10 cellular contexts compared by ENCODE assay signal in genomic region chr11:70567680-70568503, GRCh38.
A peak's percentile ranks its signal among the peaks of the same experiment; 100 is the strongest.
DNase-seq lines count a peak whose midpoint lies in the region; ATAC-seq and TF ChIP-seq lines count a peak whose summit lies in the region.
"Had no signal": no experiment of that assay in that cellular context is flagged by ENCODE, and none has a peak within 500 bp of the region (broad histone marks: within the 10 kb centered on the region; RNA-seq: fewer than 3 reads in every experiment).

No MANE protein-coding gene starts in this region.

- H3K27ac ChIP-seq in esophagus muscularis mucosa (replicated peaks in 1 of 4): peak overlapping the region; percentile 40 to 76 (median 64)

- no peaks in the 10 kb centered on the region for H3K9me3 ChIP-seq in esophagus muscularis mucosa

- peak overlapping the region; percentile 62 for H3K27ac Mint-ChIP-seq in neural crest cell (ENCODE audit: unreplicated experiment)
- H3K27ac Mint-ChIP-seq in activated T-helper 17 cell treated with anti-CD3 and anti-CD28 coated beads, Interleukin-2, amount 50 U/mL, for 72 hours: no peak overlapping the region
- H3K27ac Mint-ChIP-seq in activated T-cell treated with anti-CD3 and anti-CD28 coated beads, Interleukin-2, amount 50 U/mL, for 24 hours: no peak overlapping the region

- H3K4me1 Mint-ChIP-seq in neural crest cell: peaks cover 30% of the 10 kb centered on the region
- no peaks in the 10 kb centered on the region for H3K4me1 Mint-ChIP-seq in activated T-helper 17 cell treated with anti-CD3 and anti-CD28 coated beads, Interleukin-2, amount 50 U/mL, for 72 hours
- peaks cover 4% of the 10 kb centered on the region for H3K4me1 Mint-ChIP-seq in activated T-cell treated with anti-CD3 and anti-CD28 coated beads, Interleukin-2, amount 50 U/mL, for 24 hours (ENCODE audit: low read depth)

- ATAC-seq in GM18870 (IDR thresholded peaks at IDR 0.05; ENCODE audit: unreplicated experiment): no peak
- ATAC-seq in activated T-helper 17 cell treated with anti-CD3 and anti-CD28 coated beads, Interleukin-2, amount 50 U/mL, for 72 hours (replicated peaks): no peak

- DNase-seq in AG08395 (ENCODE audit: low spot score) (peak; percentile 62), NOMO-1 treated with DMSO at 0.1 percent for 48 hours (lab: John Stamatoyannopoulos, UW; ENCODE audit: unreplicated experiment) (peak; percentile 55), esophagus muscularis mucosa (ENCODE audit: extremely low spot score) (no peak), neural crest cell (ENCODE audit: low read depth, low spot score) (no peak), DMS53 (lab: John Stamatoyannopoulos, UW) (no peak)
- no peak for DNase-seq in activated T-cell treated with anti-CD3 and anti-CD28 coated beads, Interleukin-2, amount 50 U/mL, for 24 hours
- DNase-seq: activated effector memory CD4-positive, alpha-beta T cell treated with Interleukin-2 at 50 U/mL for 16 hours; DND-41 had no signal

- H3K9me3 Mint-ChIP-seq in neural crest cell: no peaks in the 10 kb centered on the region
- H3K9me3 Mint-ChIP-seq in activated T-helper 17 cell treated with anti-CD3 and anti-CD28 coated beads, Interleukin-2, amount 50 U/mL, for 72 hours: no peaks in the 10 kb centered on the region
- H3K9me3 Mint-ChIP-seq in activated T-cell treated with anti-CD3 and anti-CD28 coated beads, Interleukin-2, amount 50 U/mL, for 24 hours: no peaks in the 10 kb centered on the region

- peaks cover 17 to 21% (median 20%) of the 10 kb centered on the region in 4 donors for H3K4me1 ChIP-seq in esophagus muscularis mucosa

- WGBS in esophagus muscularis mucosa: 31% methylated on average over 21 of the region's 26 CpGs

- H3K4me3 Mint-ChIP-seq in neural crest cell: no peak overlapping the region
- H3K4me3 Mint-ChIP-seq in activated T-helper 17 cell treated with anti-CD3 and anti-CD28 coated beads, Interleukin-2, amount 50 U/mL, for 72 hours: no peak overlapping the region
- no peak overlapping the region for H3K4me3 Mint-ChIP-seq in activated T-cell treated with anti-CD3 and anti-CD28 coated beads, Interleukin-2, amount 50 U/mL, for 24 hours

- H3K27me3 ChIP-seq in esophagus muscularis mucosa: no peaks in the 10 kb centered on the region

- H3K36me3 Mint-ChIP-seq in neural crest cell (ENCODE audit: low read depth): no peaks in the 10 kb centered on the region
- H3K36me3 Mint-ChIP-seq in activated T-helper 17 cell treated with anti-CD3 and anti-CD28 coated beads, Interleukin-2, amount 50 U/mL, for 72 hours (ENCODE audit: low read depth): no peaks in the 10 kb centered on the region
- H3K36me3 Mint-ChIP-seq in activated T-cell treated with anti-CD3 and anti-CD28 coated beads, Interleukin-2, amount 50 U/mL, for 24 hours (ENCODE audit: low read depth): no peaks in the 10 kb centered on the region

- TF ChIP-seq CTCF in esophagus muscularis mucosa (IDR thresholded peaks at IDR 0.05) (no peak), neural crest cell (conservative IDR thresholded peaks at IDR 0.05) (no peak)

- H3K4me3 ChIP-seq in esophagus muscularis mucosa: peak overlapping the region; percentile 48 to 59 (median 52)

- no peak for TF ChIP-seq EP300 in esophagus muscularis mucosa (IDR thresholded peaks at IDR 0.05)

- TF ChIP-seq POLR2A in esophagus muscularis mucosa (IDR thresholded peaks at IDR 0.05; ENCODE audit: low read depth): no peak

- intact Hi-C loops in esophagus muscularis mucosa (cut with DNase I): no loop called here

- H3K27me3 Mint-ChIP-seq in neural crest cell (ENCODE audit: low read depth): no peaks in the 10 kb centered on the region
- H3K27me3 Mint-ChIP-seq in activated T-helper 17 cell treated with anti-CD3 and anti-CD28 coated beads, Interleukin-2, amount 50 U/mL, for 72 hours: peaks cover 18% of the 10 kb centered on the region
- peaks cover 51% of the 10 kb centered on the region for H3K27me3 Mint-ChIP-seq in activated T-cell treated with anti-CD3 and anti-CD28 coated beads, Interleukin-2, amount 50 U/mL, for 24 hours

- H3K36me3 ChIP-seq in esophagus muscularis mucosa: no peaks in the 10 kb centered on the region

Comparison
In these comparisons a context has a peak if more than half of its experiments do, and no peak if none do; other contexts are left out.
1. DNase-seq: peak in AG08395 (single experiment) and NOMO-1 treated with DMSO at 0.1 percent for 48 hours (single experiment); none in esophagus muscularis mucosa (single experiment), neural crest cell (single experiment), activated T-cell treated with anti-CD3 and anti-CD28 coated beads, Interleukin-2, amount 50 U/mL, for 24 hours (single experiment) and DMS53 (single experiment).